ENCODE assay signal across 23 cellular contexts in genomic region chr3:129173725-129174124, GRCh38. TPM values are rescaled to one million over a fixed set of nuclear protein-coding genes. Genes with fewer than 3 reads are reported as not detected.
A peak's percentile ranks its signal among the peaks of the same experiment; 100 is the strongest.
DNase-seq lines count a peak whose midpoint lies in the region; ATAC-seq, FAIRE-seq and TF ChIP-seq lines count a peak whose summit lies in the region.
"Had no signal": no experiment of that assay in that cellular context is flagged by ENCODE, and none has a peak within 500 bp of the region (broad histone marks: within the 10 kb centered on the region; RNA-seq: fewer than 3 reads in every experiment).

No MANE protein-coding gene starts in this region.

- CTCF ChIA-PET in WTC11 (lab: Charles Lee) = no interaction called here

- peak overlapping the region; percentile 82 for H3K27ac Mint-ChIP-seq in activated naive CD4-positive, alpha-beta T cell treated with anti-CD3 and anti-CD28 coated beads, Interleukin-2, amount 50 U/mL, for 24 hours
- peak overlapping the region in 1 of 2 donors; percentile 91 for H3K27ac Mint-ChIP-seq in activated naive CD4-positive, alpha-beta T cell treated with anti-CD3 and anti-CD28 coated beads, Interleukin-2, amount 50 U/mL, for 72 hours
- H3K27ac Mint-ChIP-seq in WTC11 (0 out of 2 replicates have a peak overlapping the region, but pooled peaks have one; percentile 19), immature natural killer cell (peak overlapping the region in 5 of 6 donors; percentile 18 to 75 (median 50))
- H3K27ac Mint-ChIP-seq: activated B cell treated with CpG ODN at 0.5 μM for 24 hours; dendritic cell treated with granulocyte-macrophage colony-stimulating factor and Interleukin-4, amounts not matched to agents 40 ng/mL and 50 ng/mL, for 4 days; stimulated activated memory B cell treated with anti-CD40 and anti-IgM and Interleukin-4, amounts not matched to agents 10 μg/mL and 1 μg/mL and 100 μg/mL, for 72 hours had no signal

- H3K4me3 ChIP-seq in skeletal muscle tissue (ENCODE audit: low read length in 3 of 3) = peak overlapping the region in 1 of 3 donors; percentile 54

- no peaks in the 10 kb centered on the region for H3K9me3 ChIP-seq in skeletal muscle tissue (ENCODE audit: control insufficient read depth in 3 of 3, low read length in 3 of 3)

- H3K4me1 Mint-ChIP-seq in activated naive CD4-positive, alpha-beta T cell treated with anti-CD3 and anti-CD28 coated beads, Interleukin-2, amount 50 U/mL, for 24 hours = peaks cover 81% of the 10 kb centered on the region
- H3K4me1 Mint-ChIP-seq in WTC11 (peaks cover 7% of the 10 kb centered on the region), immature natural killer cell (peaks cover 71 to 90% of the 10 kb centered on the region in 2 donors)

- peak overlapping the region; percentile 71 for H3K4me3 Mint-ChIP-seq in activated naive CD4-positive, alpha-beta T cell treated with anti-CD3 and anti-CD28 coated beads, Interleukin-2, amount 50 U/mL, for 24 hours
- H3K4me3 Mint-ChIP-seq in WTC11 (no peak overlapping the region), immature natural killer cell (peak overlapping the region in 3 of 5 donors; percentile 29 to 52 (median 35))
- H3K4me3 Mint-ChIP-seq: activated B cell treated with CpG ODN at 0.5 μM for 24 hours; dendritic cell treated with granulocyte-macrophage colony-stimulating factor and Interleukin-4, amounts not matched to agents 40 ng/mL and 50 ng/mL, for 4 days; stimulated activated memory B cell treated with anti-CD40 and anti-IgM and Interleukin-4, amounts not matched to agents 10 μg/mL and 1 μg/mL and 100 μg/mL, for 72 hours had no signal

- H3K4me1 ChIP-seq in skeletal muscle tissue (ENCODE audit: control insufficient read depth in 3 of 3, insufficient read depth in 3 of 3, low read length in 3 of 3) = peaks cover 48 to 68% (median 54%) of the 10 kb centered on the region in 3 donors

- POLR2A ChIA-PET in WTC11 (lab: Charles Lee) = no interaction called here

- H3K27me3 Mint-ChIP-seq in activated naive CD4-positive, alpha-beta T cell treated with anti-CD3 and anti-CD28 coated beads, Interleukin-2, amount 50 U/mL, for 24 hours = no peaks in the 10 kb centered on the region
- H3K27me3 Mint-ChIP-seq in WTC11 (ENCODE audit: low read depth) (no peaks in the 10 kb centered on the region), immature natural killer cell (ENCODE audit: low read depth in 3 of 3) (no peaks in the 10 kb centered on the region)
- H3K27me3 Mint-ChIP-seq: activated B cell treated with CpG ODN at 0.5 μM for 24 hours; dendritic cell treated with granulocyte-macrophage colony-stimulating factor and Interleukin-4, amounts not matched to agents 40 ng/mL and 50 ng/mL, for 4 days; IgD-negative memory B cell; stimulated activated memory B cell treated with anti-CD40 and anti-IgM and Interleukin-4, amounts not matched to agents 10 μg/mL and 1 μg/mL and 100 μg/mL, for 72 hours had no signal

- no peak for TF ChIP-seq CTCF in WTC11 (IDR thresholded peaks at IDR 0.05)

- no peak for ATAC-seq in activated naive CD4-positive, alpha-beta T cell treated with anti-CD3 and anti-CD28 coated beads, Interleukin-2, amount 50 U/mL, for 72 hours
- ATAC-seq in WTC11 (no peak), HG02852 (IDR thresholded peaks at IDR 0.05; ENCODE audit: unreplicated experiment) (no peak)
- ATAC-seq: esophagus mucosa; stimulated activated memory B cell treated with anti-CD40 and anti-IgM and Interleukin-4, amounts not matched to agents 10 μg/mL and 1 μg/mL and 100 μg/mL, for 72 hours had no signal

- no peak for FAIRE-seq in GM19239 (lab: Jason Lieb, UNC)
- FAIRE-seq: islet of Langerhans, small intestine had no signal

- H3K27ac ChIP-seq in skeletal muscle tissue (ENCODE audit: low read depth, low read length) = peak overlapping the region; percentile 92

- H3K9ac ChIP-seq in skeletal muscle tissue (ENCODE audit: low read depth in 1 of 3, low read length in 3 of 3) = peak overlapping the region; percentile 53 to 57 (median 57)

- peaks cover 16 to 31% (median 30%) of the 10 kb centered on the region in 3 donors for H3K36me3 ChIP-seq in skeletal muscle tissue (ENCODE audit: control insufficient read depth in 3 of 3, insufficient read depth in 3 of 3, low read length in 3 of 3)

- H3K9me3 Mint-ChIP-seq in activated naive CD4-positive, alpha-beta T cell treated with anti-CD3 and anti-CD28 coated beads, Interleukin-2, amount 50 U/mL, for 24 hours = no peaks in the 10 kb centered on the region
- H3K9me3 Mint-ChIP-seq in activated naive CD4-positive, alpha-beta T cell treated with anti-CD3 and anti-CD28 coated beads, Interleukin-2, amount 50 U/mL, for 72 hours = no peaks in the 10 kb centered on the region
- no peaks in the 10 kb centered on the region for H3K9me3 Mint-ChIP-seq in WTC11
- no peaks in the 10 kb centered on the region for H3K9me3 Mint-ChIP-seq in immature natural killer cell
- H3K9me3 Mint-ChIP-seq: activated B cell treated with CpG ODN at 0.5 μM for 24 hours; dendritic cell treated with granulocyte-macrophage colony-stimulating factor and Interleukin-4, amounts not matched to agents 40 ng/mL and 50 ng/mL, for 4 days; IgD-negative memory B cell; stimulated activated memory B cell treated with anti-CD40 and anti-IgM and Interleukin-4, amounts not matched to agents 10 μg/mL and 1 μg/mL and 100 μg/mL, for 72 hours had no signal

- H3K36me3 Mint-ChIP-seq in activated naive CD4-positive, alpha-beta T cell treated with anti-CD3 and anti-CD28 coated beads, Interleukin-2, amount 50 U/mL, for 24 hours = peaks cover 27% of the 10 kb centered on the region
- H3K36me3 Mint-ChIP-seq in activated naive CD4-positive, alpha-beta T cell treated with anti-CD3 and anti-CD28 coated beads, Interleukin-2, amount 50 U/mL, for 72 hours = peaks cover 21 to 55% of the 10 kb centered on the region in 2 donors
- peaks cover 57% of the 10 kb centered on the region for H3K36me3 Mint-ChIP-seq in WTC11
- H3K36me3 Mint-ChIP-seq in immature natural killer cell = peaks cover 0 to 25% (median 23%) of the 10 kb centered on the region in 3 donors

- no peaks in the 10 kb centered on the region for H3K27me3 ChIP-seq in skeletal muscle tissue (ENCODE audit: control insufficient read depth in 3 of 3, insufficient read depth in 3 of 3, low read length in 3 of 3)

- no peak for DNase-seq in activated naive CD4-positive, alpha-beta T cell treated with anti-CD3 and anti-CD28 coated beads, Interleukin-2, amount 50 U/mL, for 72 hours (ENCODE audit: low spot score in 2 of 2)
- DNase-seq in WTC11 (ENCODE audit: low spot score) = no peak
- no peak for DNase-seq in immature natural killer cell
- no peak for DNase-seq in GM19239 (ENCODE audit: insufficient read length, low spot score)
- DNase-seq in NAMALWA (ENCODE audit: low spot score) = no peak
- DNase-seq: activated B cell treated with CpG ODN at 0.5 μM for 24 hours, AML-193, anterior cingulate cortex, glutamatergic neuron, NCI-H1048, NCI-H2107, NCI-H774, nucleus accumbens, RPMI8226, small intestine had no signal

TF ChIP-seq in WTC11, 78 proteins besides CTCF, POLR2A, EP300 and RAD21:
- TF ChIP-seq HMGA2 (CRISPR knock-in tag; IDR thresholded peaks at IDR 0.05) = no peak
- no peak for TF ChIP-seq MYBL2 (CRISPR knock-in tag; IDR thresholded peaks at IDR 0.05)
- no peak for TF ChIP-seq PRRX2 (CRISPR knock-in tag; IDR thresholded peaks at IDR 0.05)
- no peak for TF ChIP-seq ZNF281 (CRISPR knock-in tag; IDR thresholded peaks at IDR 0.05)
- TF ChIP-seq MAX (CRISPR knock-in tag; IDR thresholded peaks at IDR 0.05) = no peak
- TF ChIP-seq NFATC4 (CRISPR knock-in tag; IDR thresholded peaks at IDR 0.05) = no peak

RNA-seq across cellular contexts. Expression of gene CNBP, which starts 10.0 kb away (rescaled TPM):
- total RNA-seq in activated naive CD4-positive, alpha-beta T cell treated with anti-CD3 and anti-CD28 coated beads, Interleukin-2, amount 50 U/mL, for 72 hours = 100 to 1,000 TPM; 282 to 299 TPM
- total RNA-seq in WTC11 (2021) (329 to 390 TPM (median 380 TPM) in 3 replicates), skeletal muscle tissue (228 TPM)
- polyA plus RNA-seq in immature natural killer cell = 1,000 to 10,000 TPM in 1 of 3 donors, 100 to 1,000 TPM in 2; 728 to 1,257 (median 878) TPM

RNA-seq across cellular contexts. Expression of gene ISY1, which starts 12.9 kb away (rescaled TPM):
- total RNA-seq in activated naive CD4-positive, alpha-beta T cell treated with anti-CD3 and anti-CD28 coated beads, Interleukin-2, amount 50 U/mL, for 72 hours = 10 to 100 TPM; 69.9 to 84.0 TPM
- 21.4 to 25.0 TPM (median 21.5 TPM) in 3 replicates for total RNA-seq in WTC11 (2021)
- polyA plus RNA-seq in immature natural killer cell = 100 to 1,000 TPM in 2 of 3 donors, 10 to 100 TPM in 1; 91.1 to 107 (median 103) TPM
- 27.1 TPM for total RNA-seq in skeletal muscle tissue

RNA-seq across cellular contexts. Expression of gene RAB43, which starts 52.1 kb away (rescaled TPM):
- total RNA-seq in activated naive CD4-positive, alpha-beta T cell treated with anti-CD3 and anti-CD28 coated beads, Interleukin-2, amount 50 U/mL, for 72 hours = 10 to 100 TPM; 57.4 to 64.1 TPM
- 20.2 to 34.5 TPM (median 21.0 TPM) in 3 replicates for total RNA-seq in WTC11 (2021)
- polyA plus RNA-seq in immature natural killer cell = 10 to 100 TPM in 2 of 3 donors, 1 to 10 TPM in 1; 8.1 to 20.1 (median 12.5) TPM
- total RNA-seq in skeletal muscle tissue = 3.7 TPM
